In the genomic region with DNA sequence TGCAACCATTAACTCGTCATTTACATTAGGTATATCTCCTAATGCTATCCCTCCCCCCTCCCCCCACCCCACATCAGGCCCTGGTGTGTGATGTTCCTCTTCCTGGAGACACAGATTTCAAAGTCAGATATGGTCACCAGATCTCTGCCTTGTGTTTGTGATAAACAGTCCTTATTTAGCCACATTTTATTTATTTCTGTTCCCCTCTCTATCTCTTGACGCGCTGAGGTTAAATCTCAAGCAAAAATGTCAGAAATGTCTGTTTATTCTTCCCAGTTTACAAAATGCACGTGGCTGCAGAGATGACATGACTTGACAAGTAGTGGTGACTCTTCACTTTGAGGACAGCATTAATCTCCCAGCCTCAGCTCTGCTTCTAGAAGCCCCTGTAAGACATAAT, we compare ENCODE assay signal across 1 cellular context.
A peak's percentile ranks its signal among the peaks of the same experiment; 100 is the strongest.
TF ChIP-seq lines count a peak whose summit lies in the region.

No MANE protein-coding gene starts in this region.

TF ChIP-seq in K562, 482 proteins besides CTCF, POLR2A, EP300 and RAD21 (continues in another document):
- no peak for TF ChIP-seq KDM2B (CRISPR knock-in tag; IDR thresholded peaks at IDR 0.05)
- TF ChIP-seq MTA1 (IDR thresholded peaks at IDR 0.05; ENCODE audit: borderline replicate concordance): 0 out of 2 replicates have a peak, but pooled peaks have one; percentile 26
- TF ChIP-seq ZNF24 (IDR thresholded peaks at IDR 0.05): no peak
- peak in 1 of 2 experiments; percentile 46; a peak in 2 of 4 replicates for TF ChIP-seq HDAC1 (IDR thresholded peaks at IDR 0.05)
- no peak for TF ChIP-seq SRSF3 (IDR thresholded peaks at IDR 0.05; ENCODE audit: insufficient read depth, low read length)
- no peak for TF ChIP-seq E4F1 (CRISPR knock-in tag; IDR thresholded peaks at IDR 0.05; ENCODE audit: borderline replicate concordance)
- peak; percentile 56 for TF ChIP-seq C11orf30 (IDR thresholded peaks at IDR 0.05; ENCODE audit: low read depth)
- TF ChIP-seq DDX20 (tag; IDR thresholded peaks at IDR 0.05; ENCODE audit: low read depth): no peak
- no peak for TF ChIP-seq HNRNPL (IDR thresholded peaks at IDR 0.05; ENCODE audit: low read depth, low read length)
- TF ChIP-seq ATF7 (IDR thresholded peaks at IDR 0.05): 0 out of 2 replicates have a peak, but pooled peaks have one; percentile 25
- TF ChIP-seq MAFF (IDR thresholded peaks at IDR 0.05; ENCODE audit: low read length): no peak
- no peak for TF ChIP-seq SAFB (IDR thresholded peaks at IDR 0.05; ENCODE audit: borderline replicate concordance, low read depth, low read length)
- TF ChIP-seq IRF2 (CRISPR knock-in tag; IDR thresholded peaks at IDR 0.05): no peak
- TF ChIP-seq CTBP1 (IDR thresholded peaks at IDR 0.05; ENCODE audit: borderline replicate concordance): peak; percentile 42; the same call in 1 of the 2 replicates
- no peak for TF ChIP-seq FOXK1 (CRISPR knock-in tag; IDR thresholded peaks at IDR 0.05; ENCODE audit: borderline replicate concordance)
- TF ChIP-seq CHAMP1 (IDR thresholded peaks at IDR 0.05): no peak
- no peak for TF ChIP-seq ELK1 (CRISPR knock-in tag; IDR thresholded peaks at IDR 0.05)
- TF ChIP-seq DNMT1 (IDR thresholded peaks at IDR 0.05): no peak
- no peak for TF ChIP-seq E2F4 (CRISPR knock-in tag; IDR thresholded peaks at IDR 0.05; ENCODE audit: low read depth)
- no peak for TF ChIP-seq ZNF511 (CRISPR knock-in tag; IDR thresholded peaks at IDR 0.05)
- no peak for TF ChIP-seq ZNF212 (CRISPR knock-in tag; IDR thresholded peaks at IDR 0.05)
- no peak for TF ChIP-seq CLOCK (CRISPR knock-in tag; IDR thresholded peaks at IDR 0.05; ENCODE audit: borderline replicate concordance)
- TF ChIP-seq ZBTB26 (CRISPR knock-in tag; IDR thresholded peaks at IDR 0.05): no peak
- peak; percentile 54; the same call in 1 of the 2 replicates for TF ChIP-seq FOXJ2 (tag; IDR thresholded peaks at IDR 0.05)
- TF ChIP-seq ZNF280B (CRISPR knock-in tag; IDR thresholded peaks at IDR 0.05): no peak
- TF ChIP-seq HNRNPK (IDR thresholded peaks at IDR 0.05; ENCODE audit: low read depth, low read length, poor library complexity, severe bottlenecking): no peak
- no peak for TF ChIP-seq TAL1 (IDR thresholded peaks at IDR 0.05)
- TF ChIP-seq CBX2 (IDR thresholded peaks at IDR 0.05; ENCODE audit: insufficient read depth, low read length, poor library complexity, severe bottlenecking): no peak
- TF ChIP-seq CBX8 (IDR thresholded peaks at IDR 0.05; ENCODE audit: borderline replicate concordance, extremely low read depth, low read depth, low read length, poor library complexity, severe bottlenecking): no peak
- no peak for TF ChIP-seq ATF1 (CRISPR knock-in tag; IDR thresholded peaks at IDR 0.05)
- peak; percentile 30; the same call in 1 of the 2 replicates for TF ChIP-seq ATF1 (tag; IDR thresholded peaks at IDR 0.05)
- no peak for TF ChIP-seq XRCC3 (IDR thresholded peaks at IDR 0.05)
- no peak for TF ChIP-seq BACH1 (tag; IDR thresholded peaks at IDR 0.05)
- peak in 1 of 2 experiments; percentile 46; a peak in 2 of 4 replicates for TF ChIP-seq SRF (CRISPR knock-in tag; IDR thresholded peaks at IDR 0.05)
- no peak for TF ChIP-seq GTF2E2 (tag; IDR thresholded peaks at IDR 0.05)
- TF ChIP-seq, protein P1, sequence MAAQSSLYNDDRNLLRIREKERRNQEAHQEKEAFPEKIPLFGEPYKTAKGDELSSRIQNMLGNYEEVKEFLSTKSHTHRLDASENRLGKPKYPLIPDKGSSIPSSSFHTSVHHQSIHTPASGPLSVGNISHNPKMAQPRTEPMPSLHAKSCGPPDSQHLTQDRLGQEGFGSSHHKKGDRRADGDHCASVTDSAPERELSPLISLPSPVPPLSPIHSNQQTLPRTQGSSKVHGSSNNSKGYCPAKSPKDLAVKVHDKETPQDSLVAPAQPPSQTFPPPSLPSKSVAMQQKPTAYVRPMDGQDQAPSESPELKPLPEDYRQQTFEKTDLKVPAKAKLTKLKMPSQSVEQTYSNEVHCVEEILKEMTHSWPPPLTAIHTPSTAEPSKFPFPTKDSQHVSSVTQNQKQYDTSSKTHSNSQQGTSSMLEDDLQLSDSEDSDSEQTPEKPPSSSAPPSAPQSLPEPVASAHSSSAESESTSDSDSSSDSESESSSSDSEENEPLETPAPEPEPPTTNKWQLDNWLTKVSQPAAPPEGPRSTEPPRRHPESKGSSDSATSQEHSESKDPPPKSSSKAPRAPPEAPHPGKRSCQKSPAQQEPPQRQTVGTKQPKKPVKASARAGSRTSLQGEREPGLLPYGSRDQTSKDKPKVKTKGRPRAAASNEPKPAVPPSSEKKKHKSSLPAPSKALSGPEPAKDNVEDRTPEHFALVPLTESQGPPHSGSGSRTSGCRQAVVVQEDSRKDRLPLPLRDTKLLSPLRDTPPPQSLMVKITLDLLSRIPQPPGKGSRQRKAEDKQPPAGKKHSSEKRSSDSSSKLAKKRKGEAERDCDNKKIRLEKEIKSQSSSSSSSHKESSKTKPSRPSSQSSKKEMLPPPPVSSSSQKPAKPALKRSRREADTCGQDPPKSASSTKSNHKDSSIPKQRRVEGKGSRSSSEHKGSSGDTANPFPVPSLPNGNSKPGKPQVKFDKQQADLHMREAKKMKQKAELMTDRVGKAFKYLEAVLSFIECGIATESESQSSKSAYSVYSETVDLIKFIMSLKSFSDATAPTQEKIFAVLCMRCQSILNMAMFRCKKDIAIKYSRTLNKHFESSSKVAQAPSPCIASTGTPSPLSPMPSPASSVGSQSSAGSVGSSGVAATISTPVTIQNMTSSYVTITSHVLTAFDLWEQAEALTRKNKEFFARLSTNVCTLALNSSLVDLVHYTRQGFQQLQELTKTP (IDR thresholded peaks at IDR 0.05; ENCODE audit: low read depth in 1 of 2, partially characterized antibody in 2 of 2): peak in 1 of 2 experiments; percentile 36
- no peak for TF ChIP-seq ZNF224 (CRISPR knock-in tag; IDR thresholded peaks at IDR 0.05)
